Comparison of ENCODE assay signal across 1 cellular context in genomic region chr22:23215294-23216204, GRCh38.
TF ChIP-seq lines count a peak whose summit lies in the region.

No MANE protein-coding gene starts in this region.

TF ChIP-seq in HepG2, 621 proteins besides CTCF, POLR2A, EP300 and RAD21 (continued from another document):
- TF ChIP-seq FOXK2 (IDR thresholded peaks at IDR 0.05) (no peak), MAFG (CRISPR knock-in tag; IDR thresholded peaks at IDR 0.05) (no peak), NFIC (IDR thresholded peaks at IDR 0.05; ENCODE audit: low read length) (no peak)
